9 cellular contexts compared by ENCODE assay signal in genomic region chrX:68462653-68463052, GRCh38. TPM values are rescaled to one million over a fixed set of nuclear protein-coding genes. Genes with fewer than 3 reads are reported as not detected.
DNase-seq lines count a peak whose midpoint lies in the region; ATAC-seq, FAIRE-seq and TF ChIP-seq lines count a peak whose summit lies in the region.
"Had no signal": no experiment of that assay in that cellular context is flagged by ENCODE, and none has a peak within 500 bp of the region (broad histone marks: within the 10 kb centered on the region; RNA-seq: fewer than 3 reads in every experiment).

No MANE protein-coding gene starts in this region.

- no peaks in the 10 kb centered on the region for H3K9me2 ChIP-seq in OCI-LY7 (ENCODE audit: insufficient read depth, low read length)

- no peak for DNase-seq in activated T-cell treated with anti-CD3 and anti-CD28 coated beads, Interleukin-2, amount 50 U/mL, for 4 hours
- DNase-seq in activated T-cell treated with anti-CD3 and anti-CD28 coated beads for 4 hours (no peak), OCI-LY7 (ENCODE audit: low spot score) (peak; percentile 14), myocyte (ENCODE audit: low read depth) (peak; percentile 67), KG1 (lab: John Stamatoyannopoulos, UW) (no peak), H7 (no peak)
- DNase-seq: activated naive CD8-positive, alpha-beta T cell treated with anti-CD3 and anti-CD28 coated beads, Interleukin-2, amount 10 ng/mL, durations not matched to agents 7 days and 5 days had no signal

- no peaks in the 10 kb centered on the region for H3K36me3 Mint-ChIP-seq in activated T-cell treated with anti-CD3 and anti-CD28 coated beads, Interleukin-2, amount 50 U/mL, for 4 hours (ENCODE audit: insufficient read depth)
- H3K36me3 Mint-ChIP-seq: activated naive CD8-positive, alpha-beta T cell treated with anti-CD3 and anti-CD28 coated beads, Interleukin-2, amount 10 ng/mL, durations not matched to agents 7 days and 5 days had no signal

- H3K27ac ChIP-seq in OCI-LY7 (ENCODE audit: low read depth, low read length, poor library complexity, severe bottlenecking): no peak overlapping the region

- no peaks in the 10 kb centered on the region for H3K9me3 Mint-ChIP-seq in activated T-cell treated with anti-CD3 and anti-CD28 coated beads, Interleukin-2, amount 50 U/mL, for 4 hours
- H3K9me3 Mint-ChIP-seq: activated naive CD8-positive, alpha-beta T cell treated with anti-CD3 and anti-CD28 coated beads, Interleukin-2, amount 10 ng/mL, durations not matched to agents 7 days and 5 days had no signal

- FAIRE-seq in colon (lab: Jason Lieb, UNC): peak; percentile 75

- no peaks in the 10 kb centered on the region for H3K27me3 ChIP-seq in H7 (ENCODE audit: control insufficient read depth, insufficient read depth, low read length)

- POLR2A ChIA-PET in OCI-LY7 (lab: Charles Lee): no interaction called here

- H4K20me1 ChIP-seq in OCI-LY7 (ENCODE audit: insufficient read depth, low read length): no peaks in the 10 kb centered on the region

- H3K79me2 ChIP-seq in OCI-LY7 (ENCODE audit: insufficient read depth, low read depth, low read length): no peaks in the 10 kb centered on the region

- no peaks in the 10 kb centered on the region for H3K4me1 Mint-ChIP-seq in activated T-cell treated with anti-CD3 and anti-CD28 coated beads, Interleukin-2, amount 50 U/mL, for 4 hours (ENCODE audit: low read depth)
- H3K4me1 Mint-ChIP-seq: activated naive CD8-positive, alpha-beta T cell treated with anti-CD3 and anti-CD28 coated beads, Interleukin-2, amount 10 ng/mL, durations not matched to agents 7 days and 5 days had no signal

- no TSS peak for BruUV-seq in OCI-LY7 (replicated peaks; lab: Mats Ljungman, UMichigan)

- no peak overlapping the region for H3K4me2 ChIP-seq in OCI-LY7 (ENCODE audit: low read length)

- H3K9me3 ChIP-seq in OCI-LY7 (ENCODE audit: low read length): no peaks in the 10 kb centered on the region

- ATAC-seq in activated T-cell treated with anti-CD3 and anti-CD28 coated beads, Interleukin-2, amount 50 U/mL, for 4 hours: peak; percentile 30 to 62
- ATAC-seq in HG02642 (IDR thresholded peaks at IDR 0.05; ENCODE audit: poor library complexity, unreplicated experiment): peak; percentile 51

- 0 out of 2 replicates have a peak overlapping the region, but pooled peaks have one; percentile 25 for H2AFZ ChIP-seq in OCI-LY7 (ENCODE audit: low read length)

- peak; percentile 59 for TF ChIP-seq CTCF in OCI-LY7 (conservative IDR thresholded peaks at IDR 0.05; ENCODE audit: low read length)

- intact Hi-C loops in OCI-LY7 (cut with micrococcal nuclease; ENCODE audit: unreplicated experiment): loop anchor here (5.0 kb wide), 1 partner anchor 265 kb away; no protein-coding TSS in a partner anchor

- H3K4me3 ChIP-seq in OCI-LY7 (ENCODE audit: low read depth, low read length, poor library complexity, severe bottlenecking) (no peak overlapping the region), H7 (ENCODE audit: insufficient read depth, low read depth, low read length) (no peak overlapping the region)

- H3K36me3 ChIP-seq in OCI-LY7 (ENCODE audit: insufficient read depth, low read length): no peaks in the 10 kb centered on the region
- no peaks in the 10 kb centered on the region for H3K36me3 ChIP-seq in H7 (replicated peaks; ENCODE audit: control insufficient read depth, insufficient read depth, low read length)

- H3K4me1 ChIP-seq in OCI-LY7 (ENCODE audit: insufficient read depth, low read length, poor library complexity, severe bottlenecking): no peaks in the 10 kb centered on the region

- CTCF ChIA-PET in OCI-LY7 (lab: Charles Lee; ENCODE audit: unreplicated experiment): no interaction called here

- H3K27me3 Mint-ChIP-seq in activated T-cell treated with anti-CD3 and anti-CD28 coated beads, Interleukin-2, amount 50 U/mL, for 4 hours (ENCODE audit: low read depth): peaks cover 2% of the 10 kb centered on the region
- H3K27me3 Mint-ChIP-seq: activated naive CD8-positive, alpha-beta T cell treated with anti-CD3 and anti-CD28 coated beads, Interleukin-2, amount 10 ng/mL, durations not matched to agents 7 days and 5 days had no signal

- H3K4me3 Mint-ChIP-seq in activated T-cell treated with anti-CD3 and anti-CD28 coated beads, Interleukin-2, amount 50 U/mL, for 4 hours: no peak overlapping the region
- H3K4me3 Mint-ChIP-seq: activated naive CD8-positive, alpha-beta T cell treated with anti-CD3 and anti-CD28 coated beads, Interleukin-2, amount 10 ng/mL, durations not matched to agents 7 days and 5 days had no signal

RNA-seq across cellular contexts. Expression of gene OPHN1, which starts 29.4 kb away (rescaled TPM):
- under 1 TPM; 0.08 to 0.33 (median 0.11) TPM for total RNA-seq in activated T-cell treated with anti-CD3 and anti-CD28 coated beads, Interleukin-2, amount 50 U/mL, for 4 hours
- not detected in 2 replicates for total RNA-seq in OCI-LY7 (2014; rRNA removed; shearing (Covaris generic))
- total RNA-seq in OCI-LY7 (2022) (not detected in 2 replicates), myocyte (4.6 and 8.1 TPM in 2 replicates)
- polyA plus RNA-seq in myocyte (2012): 2.2 TPM
- 2.6 and 2.9 TPM in 2 replicates for total RNA-seq in H7 (2014; rRNA removed; shearing (Covaris generic))

RNA-seq across cellular contexts. Expression of gene YIPF6, which starts 36.2 kb away (rescaled TPM):
- 10 to 100 TPM; 18.1 to 23.4 (median 19.4) TPM for total RNA-seq in activated T-cell treated with anti-CD3 and anti-CD28 coated beads, Interleukin-2, amount 50 U/mL, for 4 hours
- total RNA-seq in OCI-LY7 (2014; rRNA removed; shearing (Covaris generic)): 7.2 and 9.0 TPM in 2 replicates
- 14.7 and 16.3 TPM in 2 replicates for total RNA-seq in OCI-LY7 (2022)
- 37.3 and 38.4 TPM in 2 replicates for total RNA-seq in myocyte
- polyA plus RNA-seq in myocyte (2012): 17.6 TPM
- 23.6 and 27.4 TPM in 2 replicates for total RNA-seq in H7 (2014; rRNA removed; shearing (Covaris generic))

Comparison
In these comparisons a context has a peak if more than half of its experiments do, and no peak if none do; other contexts are left out.
1. DNase-seq: peak in OCI-LY7 (single experiment) and myocyte (single experiment); none in activated T-cell treated with anti-CD3 and anti-CD28 coated beads, Interleukin-2, amount 50 U/mL, for 4 hours (single experiment), activated T-cell treated with anti-CD3 and anti-CD28 coated beads for 4 hours (single experiment), KG1 (single experiment) and H7 (single experiment).